In genomic region chr5:88675159-88675757, GRCh38 we compare ENCODE assay signal across 8 cellular contexts.
DNase-seq lines count a peak whose midpoint lies in the region; ATAC-seq and TF ChIP-seq lines count a peak whose summit lies in the region.

No MANE protein-coding gene starts in this region.

- intact Hi-C loops in Right ventricle myocardium superior (cut with DNase I), result no loop called here
- intact Hi-C loops in cardiac septum (cut with DNase I), result no loop called here
- intact Hi-C loops in head of caudate nucleus (cut with DNase I), result loop anchor here (5.0 to 10.0 kb wide), 4 partner anchors 120 to 533 kb away; no protein-coding TSS in a partner anchor
- intact Hi-C loops in gastrocnemius medialis (cut with DNase I; ENCODE audit: low total_unique reads), result no loop called here

- in situ Hi-C loops in gastrocnemius medialis (cut with MboI; ENCODE audit: low sequenced_read_pairs in 4 of 4), result loop anchor here in 3 of 4 donors (10.0 to 25.0 kb wide), 3 partner anchors 530 to 1263 kb away; partner anchors contain the start of gene CCNH (in 1 of the 3)

- peaks cover 97 to 99% (median 98%) of the 10 kb centered on the region in 3 donors for H3K27me3 ChIP-seq in gastrocnemius medialis

- ATAC-seq in Right ventricle myocardium superior (ENCODE audit: poor library complexity) (peak; percentile 20), HG03135 (IDR thresholded peaks at IDR 0.05; ENCODE audit: unreplicated experiment) (peak; percentile 13), gastrocnemius medialis (peak in 1 of 2 donors; percentile 18)

- DNase-seq in Right ventricle myocardium superior, result no peak
- no peak for DNase-seq in cardiac septum (ENCODE audit: low spot score)
- DNase-seq in SW480 (ENCODE audit: low spot score), result peak; percentile 67
- peak in 24 of 42 donors; percentile 33 to 78 (median 62) for DNase-seq in head of caudate nucleus
- no peak for DNase-seq in gastrocnemius medialis
- no peak for DNase-seq in NK-92 (lab: John Stamatoyannopoulos, UW; ENCODE audit: unreplicated experiment)
- DNase-seq in middle frontal gyrus (ENCODE audit: extremely low spot score, low spot score), result no peak

- no peak for TF ChIP-seq POLR2A in gastrocnemius medialis (IDR thresholded peaks at IDR 0.05)

- no peak for TF ChIP-seq CTCF in gastrocnemius medialis (IDR thresholded peaks at IDR 0.05 in 4 of 5, conservative IDR thresholded peaks at IDR 0.05 in 1 of 5)

- peak overlapping the region in 3 of 4 donors; percentile 47 to 55 (median 47) for H3K4me3 ChIP-seq in gastrocnemius medialis

- H3K36me3 ChIP-seq in gastrocnemius medialis, result no peaks in the 10 kb centered on the region

- no peaks in the 10 kb centered on the region for H3K9me3 ChIP-seq in gastrocnemius medialis

- no peak overlapping the region for H3K27ac ChIP-seq in gastrocnemius medialis

- H3K4me1 ChIP-seq in gastrocnemius medialis, result peaks cover 18% of the 10 kb centered on the region in 2 donors

Comparison
In these comparisons a context has a peak if more than half of its experiments do, and no peak if none do; other contexts are left out.
1. DNase-seq: peak in SW480 (single experiment) and head of caudate nucleus (24 of 42); none in Right ventricle myocardium superior (single experiment), cardiac septum (single experiment), gastrocnemius medialis (0 of 2), NK-92 (single experiment) and middle frontal gyrus (single experiment).